25 cellular contexts compared by ENCODE assay signal in the genomic region with DNA sequence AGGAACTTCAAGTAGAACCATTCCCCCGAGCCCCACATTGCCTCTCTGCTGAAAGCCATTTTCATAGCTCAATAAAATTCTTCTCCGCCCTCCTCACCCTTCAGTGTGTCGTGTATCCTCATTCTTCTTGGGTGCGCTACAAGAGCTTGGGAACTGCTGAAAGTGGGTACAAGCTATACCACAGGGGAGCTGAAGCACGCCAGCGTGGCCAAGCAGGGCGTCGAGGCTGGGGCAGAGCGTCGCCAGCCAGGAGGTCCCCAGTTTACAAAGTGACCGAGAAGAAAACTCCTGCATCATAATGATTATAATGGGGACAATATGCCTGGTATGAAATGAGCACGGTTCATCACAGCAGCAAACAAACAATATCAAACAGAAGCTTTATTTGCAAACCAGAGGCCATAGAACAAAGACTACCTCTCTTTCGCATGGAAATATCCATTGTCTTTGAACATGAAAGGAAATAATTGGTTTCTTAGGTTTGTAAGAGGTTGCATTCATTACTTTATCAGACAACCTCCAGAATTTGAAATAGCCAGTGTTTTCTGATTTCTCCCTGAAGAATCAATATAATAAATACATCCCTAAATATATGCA.
"Had no signal": no experiment of that assay in that cellular context is flagged by ENCODE, and none has a peak within 500 bp of the region (broad histone marks: within the 10 kb centered on the region; RNA-seq: fewer than 3 reads in every experiment).

No MANE protein-coding gene starts in this region.

- ATAC-seq: mucosa of descending colon; naive thymus-derived CD4-positive, alpha-beta T cell; natural killer cell treated with Interleukin-12 subunit alpha and Interleukin-12 subunit beta and Interleukin-15 and Interleukin-18, amount 100 ng/mL, for 72 hours; pancreas; right cardiac atrium had no signal

- H3K27ac ChIP-seq: left ventricle myocardium inferior, pancreas, prostate gland, sigmoid colon, spleen, tibial nerve, uterus had no signal

- H3K27me3 ChIP-seq: pancreas, sigmoid colon, spleen, tibial nerve, uterus had no signal

- H3K4me3 Mint-ChIP-seq: naive thymus-derived CD4-positive, alpha-beta T cell; natural killer cell treated with Interleukin-12 subunit alpha and Interleukin-12 subunit beta and Interleukin-15 and Interleukin-18, amount 100 ng/mL, for 72 hours; stimulated activated effector memory CD8-positive, alpha-beta T cell treated with anti-CD3 and anti-CD28 coated beads, Interleukin-12 subunit alpha, Interleukin-12 subunit beta, amount 100 ng/mL, for 72 hours; stimulated activated naive CD8-positive, alpha-beta T cell treated with anti-CD3 and anti-CD28 coated beads, Interleukin-15, amount 100 ng/mL, for 72 hours; type B pancreatic cell had no signal

- H3K9me3 Mint-ChIP-seq: natural killer cell treated with Interleukin-12 subunit alpha and Interleukin-12 subunit beta and Interleukin-15 and Interleukin-18, amount 100 ng/mL, for 72 hours; stimulated activated effector memory CD8-positive, alpha-beta T cell treated with anti-CD3 and anti-CD28 coated beads, Interleukin-12 subunit alpha, Interleukin-12 subunit beta, amount 100 ng/mL, for 72 hours had no signal

- H3K27ac Mint-ChIP-seq: naive thymus-derived CD4-positive, alpha-beta T cell; natural killer cell treated with Interleukin-12 subunit alpha and Interleukin-12 subunit beta and Interleukin-15 and Interleukin-18, amount 100 ng/mL, for 72 hours; stimulated activated effector memory CD8-positive, alpha-beta T cell treated with anti-CD3 and anti-CD28 coated beads, Interleukin-12 subunit alpha, Interleukin-12 subunit beta, amount 100 ng/mL, for 72 hours; stimulated activated naive CD8-positive, alpha-beta T cell treated with anti-CD3 and anti-CD28 coated beads, Interleukin-15, amount 100 ng/mL, for 72 hours; type B pancreatic cell had no signal

- H3K27me3 Mint-ChIP-seq: naive thymus-derived CD4-positive, alpha-beta T cell; natural killer cell treated with Interleukin-12 subunit alpha and Interleukin-12 subunit beta and Interleukin-15 and Interleukin-18, amount 100 ng/mL, for 72 hours; stimulated activated naive CD8-positive, alpha-beta T cell treated with anti-CD3 and anti-CD28 coated beads, Interleukin-15, amount 100 ng/mL, for 72 hours; type B pancreatic cell had no signal

- FAIRE-seq: pancreas, small intestine had no signal

- H3K9me3 ChIP-seq: pancreas, prostate gland, uterus had no signal

- H3K4me1 ChIP-seq: prostate gland, uterus had no signal

- H3K36me3 ChIP-seq: pancreas, prostate gland, uterus had no signal

- H3K4me3 ChIP-seq: left ventricle myocardium inferior, lung, mucosa of descending colon, pancreas, prostate gland, sigmoid colon, spleen, tibial nerve, uterus had no signal

- DNase-seq: hypothalamus; islet precursor cell; left ventricle myocardium inferior; midbrain; mucosa of descending colon; naive thymus-derived CD4-positive, alpha-beta T cell; nucleus accumbens; pancreas; posterior cingulate gyrus; retina; right cardiac atrium; sigmoid colon; small intestine; spleen; stimulated activated CD4-positive, alpha-beta T cell treated with anti-CD3 and anti-CD28 coated beads, Interleukin-4, amount 100 ng/mL, for 24 hours; stimulated activated naive CD4-positive, alpha-beta T cell; stimulated activated naive CD8-positive, alpha-beta T cell treated with anti-CD3 and anti-CD28 coated beads, Interleukin-15, amount 100 ng/mL, for 72 hours; substantia nigra; uterus had no signal
